In genomic region chr12:49233842-49234526, GRCh38 we compare ENCODE assay signal across 8 cellular contexts. TPM values are rescaled to one million over a fixed set of nuclear protein-coding genes. Genes with fewer than 3 reads are reported as not detected.
DNase-seq lines count a peak whose midpoint lies in the region; ATAC-seq and FAIRE-seq lines count a peak whose summit lies in the region.

No MANE protein-coding gene starts in this region.

- no peak for FAIRE-seq in RCC 7860 (lab: Jason Lieb, UNC)

- DNase-seq in NCI-H2107 (lab: John Stamatoyannopoulos, UW) (peak; percentile 94), Right ventricle myocardium superior (peak; percentile 84), pons (ENCODE audit: low spot score) (peak; percentile 94), RCC 7860 (ENCODE audit: low spot score) (no peak)
- peak; percentile 55 for DNase-seq in activated CD8-positive, alpha-beta memory T cell treated with anti-CD3 and anti-CD28 coated beads, Interleukin-2, amount 50 U/mL, for 48 hours

- intact Hi-C loops in Right ventricle myocardium superior (cut with DNase I): loop anchor here (2.0 to 5.0 kb wide), 2 partner anchors 45 to 102 kb away; partner anchors contain the start of genes TUBA1A and TUBA1B

- peak; percentile 45 for ATAC-seq in GM18868 (IDR thresholded peaks at IDR 0.05; ENCODE audit: unreplicated experiment)
- peak; percentile 32 for ATAC-seq in Right ventricle myocardium superior (ENCODE audit: poor library complexity)
- no peak for ATAC-seq in HG02798 (IDR thresholded peaks at IDR 0.05; ENCODE audit: poor library complexity, unreplicated experiment)
- ATAC-seq in GM18511 (IDR thresholded peaks at IDR 0.05; ENCODE audit: unreplicated experiment): no peak

RNA-seq across cellular contexts. Expression of gene TUBA1C, which starts 30.9 kb away (rescaled TPM):
- total RNA-seq in Right ventricle myocardium superior: 50.9 TPM

RNA-seq across cellular contexts. Expression of gene TUBA1A, which starts 45.1 kb away (rescaled TPM):
- total RNA-seq in Right ventricle myocardium superior: 88.1 TPM

Comparison
In these comparisons a context has a peak if more than half of its experiments do, and no peak if none do; other contexts are left out.
1. ATAC-seq: peak in GM18868 (single experiment) and Right ventricle myocardium superior (single experiment); none in HG02798 (single experiment) and GM18511 (single experiment).